8 cellular contexts compared by ENCODE assay signal in genomic region chr20:46057856-46058655, GRCh38. TPM values are rescaled to one million over a fixed set of nuclear protein-coding genes. Genes with fewer than 3 reads are reported as not detected.
DNase-seq lines count a peak whose midpoint lies in the region; ATAC-seq and TF ChIP-seq lines count a peak whose summit lies in the region.

No MANE protein-coding gene starts in this region.

- H3K4me1 ChIP-seq in A673 (ENCODE audit: insufficient read depth, low read length, poor library complexity, severe bottlenecking) (peaks cover 20% of the 10 kb centered on the region), HUES6 (ENCODE audit: control insufficient read depth, insufficient read depth, low read length) (peaks cover 10% of the 10 kb centered on the region), suprapubic skin (peaks cover 34% of the 10 kb centered on the region)

- no TSS peak for BruUV-seq in A673 (replicated peaks; lab: Mats Ljungman, UMichigan)

- peak; percentile 32 for ATAC-seq in left lobe of liver
- no peak for ATAC-seq in HG03159 (IDR thresholded peaks at IDR 0.05; ENCODE audit: unreplicated experiment)

- no peak overlapping the region for H3K9ac ChIP-seq in HUES6 (ENCODE audit: low read length)

- H3K9me3 ChIP-seq in A673 (ENCODE audit: low read depth, low read length, poor library complexity, severe bottlenecking), result no peaks in the 10 kb centered on the region
- no peaks in the 10 kb centered on the region for H3K9me3 ChIP-seq in HUES6 (ENCODE audit: control insufficient read depth, insufficient read depth, low read depth, low read length)
- H3K9me3 ChIP-seq in suprapubic skin, result no peaks in the 10 kb centered on the region

- WGBS in suprapubic skin, result 6% methylated on average over 16 of the region's 72 CpGs

- no peak overlapping the region for H3K27ac ChIP-seq in A673 (ENCODE audit: low read depth, low read length, poor library complexity, severe bottlenecking)
- no peak overlapping the region for H3K27ac ChIP-seq in HUES6 (ENCODE audit: low read depth, low read length)
- H3K27ac ChIP-seq in suprapubic skin, result no peak overlapping the region

- TF ChIP-seq CTCF in A673 (conservative IDR thresholded peaks at IDR 0.05; ENCODE audit: low read depth, low read length), result peak; percentile 49
- peak in 1 of 2 donors; percentile 7 for TF ChIP-seq CTCF in suprapubic skin (IDR thresholded peaks at IDR 0.05)

- H3K27me3 ChIP-seq in A673 (replicated peaks; ENCODE audit: insufficient read depth, low read depth, low read length, poor library complexity), result no peaks in the 10 kb centered on the region
- H3K27me3 ChIP-seq in HUES6 (ENCODE audit: control insufficient read depth, insufficient read depth, low read length), result peaks cover 70% of the 10 kb centered on the region
- peaks cover 26% of the 10 kb centered on the region for H3K27me3 ChIP-seq in suprapubic skin

- POLR2A ChIA-PET in A673 (lab: Charles Lee; ENCODE audit: low non-redundant PET), result no interaction called here

- H3K36me3 ChIP-seq in A673 (ENCODE audit: insufficient read depth, low read length, poor library complexity, severe bottlenecking) (peaks cover 22% of the 10 kb centered on the region), HUES6 (ENCODE audit: control insufficient read depth, insufficient read depth, low read length) (peaks cover 25% of the 10 kb centered on the region), suprapubic skin (peaks cover 30% of the 10 kb centered on the region)

- TF ChIP-seq POLR2A in suprapubic skin (IDR thresholded peaks at IDR 0.05), result no peak

- peak overlapping the region; percentile 14 for H3K4me3 ChIP-seq in A673 (ENCODE audit: low read depth, low read length, poor library complexity, severe bottlenecking)
- H3K4me3 ChIP-seq in HUES6 (ENCODE audit: low read depth, low read length), result peak overlapping the region; percentile 45
- H3K4me3 ChIP-seq in suprapubic skin, result peak overlapping the region; percentile 39

- CTCF ChIA-PET in A673 (lab: Charles Lee), result interaction anchor here (0.8 to 1.5 kb wide), 3 partner anchors 26 to 70 kb away, joined by 3 read pairs; no protein-coding TSS in a partner anchor

- no peak for TF ChIP-seq EP300 in suprapubic skin (IDR thresholded peaks at IDR 0.05)

- DNase-seq in A673 (ENCODE audit: low spot score) (peak; percentile 79), dedifferentiated amniotic fluid mesenchymal stem cell (ENCODE audit: extremely low spot score) (peak; percentile 38), left lobe of liver (ENCODE audit: low spot score) (peak; percentile 49), suprapubic skin (ENCODE audit: low spot score in 2 of 2) (peak in 1 of 2 donors; percentile 61), RKO (ENCODE audit: low spot score) (no peak), NCI-H2107 treated with DMSO at 0.1 percent for 48 hours (lab: John Stamatoyannopoulos, UW; ENCODE audit: unreplicated experiment) (no peak)

- intact Hi-C loops in A673 (cut with micrococcal nuclease; ENCODE audit: unreplicated experiment), result no loop called here

RNA-seq across cellular contexts. Expression of gene SLC12A5, which starts 29.0 kb away (rescaled TPM):
- total RNA-seq in A673 (2021) (20.0 and 20.9 TPM in 2 replicates), left lobe of liver (not detected), suprapubic skin (under 1 TPM in 1 of 4 donors, not detected in 3; 0.40 TPM)

RNA-seq across cellular contexts. Expression of gene NCOA5, which starts 31.7 kb away (rescaled TPM):
- total RNA-seq in A673 (2021), result 44.1 and 55.4 TPM in 2 replicates
- total RNA-seq in left lobe of liver, result 8.2 TPM
- 10 to 100 TPM; 23.2 to 30.1 (median 25.2) TPM for total RNA-seq in suprapubic skin

RNA-seq across cellular contexts. Expression of gene MMP9, which starts 49.3 kb away (rescaled TPM):
- total RNA-seq in A673 (2021) (2.4 and 2.8 TPM in 2 replicates), left lobe of liver (1.6 TPM), suprapubic skin (1 to 10 TPM in 2 of 4 donors, under 1 TPM in 2; 0.30 to 1.9 (median 0.96) TPM)

Comparison
In these comparisons a context has a peak if more than half of its experiments do, and no peak if none do; other contexts are left out.
1. DNase-seq: peak in A673 (single experiment), dedifferentiated amniotic fluid mesenchymal stem cell (single experiment) and left lobe of liver (single experiment); none in RKO (single experiment) and NCI-H2107 treated with DMSO at 0.1 percent for 48 hours (single experiment).
2. RNA of gene SLC12A5, which starts 29.0 kb away (total RNA-seq): 20.0 to 20.9 TPM in A673; not detected in left lobe of liver (single experiment) and 0.40 TPM in suprapubic skin; every median in the first group is over 10 times any median in the second.
3. Peak in every context shown above with its lines, with median percentiles within 50 percentile points of each other: H3K4me3 ChIP-seq.